Comparison of ENCODE assay signal across 15 cellular contexts in the genomic region with DNA sequence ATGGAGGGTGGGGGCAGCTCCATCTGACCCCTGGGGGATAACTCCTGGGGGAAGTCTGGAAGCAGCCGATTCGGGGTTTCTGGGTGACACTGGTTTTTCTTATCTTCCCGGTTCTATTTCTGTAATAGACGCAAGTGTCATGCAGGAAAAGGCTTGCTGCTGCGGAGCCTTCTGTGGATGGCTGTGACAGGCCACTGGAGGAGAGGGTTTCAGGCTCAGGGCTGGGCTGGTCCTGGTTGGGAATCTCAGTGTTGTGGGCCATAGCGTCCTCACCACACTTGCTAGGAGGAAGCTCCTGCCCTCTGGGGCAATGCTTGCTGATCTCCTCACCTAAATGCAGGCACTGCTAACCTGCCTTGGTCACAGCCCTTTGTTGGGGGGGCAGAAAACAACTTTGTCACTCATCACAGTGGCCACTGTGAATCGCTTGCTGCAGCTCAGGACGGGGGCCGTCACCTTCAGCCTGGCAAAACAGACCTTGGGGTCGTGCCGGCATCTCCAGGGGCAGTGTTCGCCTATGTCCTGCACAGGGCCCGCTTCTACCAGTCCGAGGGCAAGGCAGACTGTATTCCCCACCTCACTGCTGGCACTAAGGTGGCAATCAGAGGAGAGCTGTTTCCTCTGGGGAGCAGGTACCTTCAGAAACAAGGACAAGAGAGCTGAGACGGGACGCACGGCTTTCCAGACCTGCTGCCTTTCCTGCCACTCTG. TPM values are rescaled to one million over a fixed set of nuclear protein-coding genes. Genes with fewer than 3 reads are reported as not detected.
DNase-seq lines count a peak whose midpoint lies in the region; ATAC-seq and TF ChIP-seq lines count a peak whose summit lies in the region.
"Had no signal": no experiment of that assay in that cellular context is flagged by ENCODE, and none has a peak within 500 bp of the region (broad histone marks: within the 10 kb centered on the region; RNA-seq: fewer than 3 reads in every experiment).

No MANE protein-coding gene starts in this region.

- peak overlapping the region; percentile 53 for H3K4me2 ChIP-seq in osteoblast (ENCODE audit: insufficient read depth, low read length)

- peaks cover 53% of the 10 kb centered on the region for H3K4me1 Mint-ChIP-seq in activated CD8-positive, alpha-beta memory T cell treated with anti-CD3 and anti-CD28 coated beads, Interleukin-2, amount 10 ng/mL, durations not matched to agents 7 days and 5 days

- H3K27me3 Mint-ChIP-seq in activated CD8-positive, alpha-beta memory T cell treated with anti-CD3 and anti-CD28 coated beads, Interleukin-2, amount 10 ng/mL, durations not matched to agents 7 days and 5 days, result no peaks in the 10 kb centered on the region

- H3K27ac ChIP-seq in osteoblast (ENCODE audit: low read depth, low read length), result peak overlapping the region; percentile 58
- H3K27ac ChIP-seq: transverse colon had no signal

- peaks cover 29% of the 10 kb centered on the region for H3K4me1 ChIP-seq in osteoblast (ENCODE audit: insufficient read depth, low read length)

- TF ChIP-seq CTCF in osteoblast (IDR thresholded peaks at IDR 0.05; ENCODE audit: extremely low read depth, low read depth, low read length), result no peak

- CTCF ChIA-PET in activated CD8-positive, alpha-beta memory T cell treated with anti-CD3 and anti-CD28 coated beads, Interleukin-2, amount 10 ng/mL, durations not matched to agents 7 days and 5 days (lab: Charles Lee), result interaction anchor here (0.7 to 1.4 kb wide), 2 partner anchors 7 to 17 kb away, joined by 3 read pairs; no protein-coding TSS in a partner anchor

- H2AFZ ChIP-seq in osteoblast (ENCODE audit: low read length), result no peak overlapping the region

- no peak overlapping the region for H3K27ac Mint-ChIP-seq in activated CD8-positive, alpha-beta memory T cell treated with anti-CD3 and anti-CD28 coated beads, Interleukin-2, amount 10 ng/mL, durations not matched to agents 7 days and 5 days

- no peaks in the 10 kb centered on the region for H3K36me3 Mint-ChIP-seq in activated CD8-positive, alpha-beta memory T cell treated with anti-CD3 and anti-CD28 coated beads, Interleukin-2, amount 10 ng/mL, durations not matched to agents 7 days and 5 days

- H3K27me3 ChIP-seq in osteoblast (ENCODE audit: insufficient read depth, low read length), result no peaks in the 10 kb centered on the region
- H3K27me3 ChIP-seq: Peyer's patch, transverse colon had no signal

- no peaks in the 10 kb centered on the region for H3K9me3 Mint-ChIP-seq in activated CD8-positive, alpha-beta memory T cell treated with anti-CD3 and anti-CD28 coated beads, Interleukin-2, amount 10 ng/mL, durations not matched to agents 7 days and 5 days (ENCODE audit: low read depth)

- no peak overlapping the region for H3K4me3 Mint-ChIP-seq in activated CD8-positive, alpha-beta memory T cell treated with anti-CD3 and anti-CD28 coated beads, Interleukin-2, amount 10 ng/mL, durations not matched to agents 7 days and 5 days

- H3K9me3 ChIP-seq in osteoblast (ENCODE audit: low read depth, low read length), result no peaks in the 10 kb centered on the region
- H3K9me3 ChIP-seq: Peyer's patch, transverse colon had no signal

- no peaks in the 10 kb centered on the region for H3K79me2 ChIP-seq in osteoblast (ENCODE audit: insufficient read depth, low read length)

- H3K4me3 ChIP-seq in osteoblast (ENCODE audit: insufficient read depth, low read length), result no peak overlapping the region
- H3K4me3 ChIP-seq: Peyer's patch, transverse colon had no signal

- no peak for ATAC-seq in activated CD8-positive, alpha-beta memory T cell treated with anti-CD3 and anti-CD28 coated beads, Interleukin-2, amount 10 ng/mL, durations not matched to agents 7 days and 5 days
- no peak for ATAC-seq in GM19452 (IDR thresholded peaks at IDR 0.05; ENCODE audit: unreplicated experiment)

- peak; percentile 1 for DNase-seq in activated CD4-positive, alpha-beta T cell treated with anti-CD3 and anti-CD28 coated beads for 48 hours
- no peak for DNase-seq in activated CD4-positive, alpha-beta T cell treated with anti-CD3 and anti-CD28 coated beads for 4 hours
- DNase-seq in activated CD8-positive, alpha-beta memory T cell treated with anti-CD3 and anti-CD28 coated beads, Interleukin-2, amount 10 ng/mL, durations not matched to agents 7 days and 5 days, result peak; percentile 33
- DNase-seq in osteoblast (ENCODE audit: insufficient read length, low spot score, missing footprints), result peak; percentile 25
- DNase-seq in amniotic stem cell (lab: John Stamatoyannopoulos, UW), result no peak
- DNase-seq: COR-L47, dermis blood vessel endothelial cell, GOT3, mammary epithelial cell, NCI-H1694 treated with DMSO at 0.1 percent for 48 hours, NCI-H524, occipital lobe, transverse colon had no signal

- H4K20me1 ChIP-seq in osteoblast (ENCODE audit: insufficient read depth, low read length), result no peaks in the 10 kb centered on the region

- no peaks in the 10 kb centered on the region for H3K36me3 ChIP-seq in osteoblast (ENCODE audit: insufficient read depth, low read length)
- H3K36me3 ChIP-seq: Peyer's patch, transverse colon had no signal

RNA-seq across cellular contexts. Expression of a gene that starts 4.4 kb away (rescaled TPM):
- total RNA-seq in activated CD8-positive, alpha-beta memory T cell treated with anti-CD3 and anti-CD28 coated beads, Interleukin-2, amount 10 ng/mL, durations not matched to agents 7 days and 5 days, result not detected
- not detected in 2 replicates for total RNA-seq in osteoblast
- total RNA-seq: dermis blood vessel endothelial cell, mammary epithelial cell, Peyer's patch, transverse colon had no signal

RNA-seq across cellular contexts. Expression of a gene that starts 7.8 kb away (rescaled TPM):
- 10 to 100 TPM; 39.6 to 48.0 TPM for total RNA-seq in activated CD8-positive, alpha-beta memory T cell treated with anti-CD3 and anti-CD28 coated beads, Interleukin-2, amount 10 ng/mL, durations not matched to agents 7 days and 5 days
- 223 and 264 TPM in 2 replicates for total RNA-seq in osteoblast

RNA-seq across cellular contexts. Expression of a gene that starts 17.3 kb away (rescaled TPM):
- 10 to 100 TPM; 78.3 to 80.8 TPM for total RNA-seq in activated CD8-positive, alpha-beta memory T cell treated with anti-CD3 and anti-CD28 coated beads, Interleukin-2, amount 10 ng/mL, durations not matched to agents 7 days and 5 days
- 19.5 and 23.0 TPM in 2 replicates for total RNA-seq in osteoblast

RNA-seq across cellular contexts. Expression of a gene that starts 27.8 kb away (rescaled TPM):
- 100 to 1,000 TPM in 1 of 2 experiments, 10 to 100 TPM in 1; 80.4 to 104 TPM for total RNA-seq in activated CD8-positive, alpha-beta memory T cell treated with anti-CD3 and anti-CD28 coated beads, Interleukin-2, amount 10 ng/mL, durations not matched to agents 7 days and 5 days
- total RNA-seq in osteoblast, result 68.4 and 72.2 TPM in 2 replicates

RNA-seq across cellular contexts. Expression of a gene that starts 33.8 kb away (rescaled TPM):
- 10 to 100 TPM; 71.2 to 86.2 TPM for total RNA-seq in activated CD8-positive, alpha-beta memory T cell treated with anti-CD3 and anti-CD28 coated beads, Interleukin-2, amount 10 ng/mL, durations not matched to agents 7 days and 5 days
- 41.3 and 46.7 TPM in 2 replicates for total RNA-seq in osteoblast

Comparison
In these comparisons a context has a peak if more than half of its experiments do, and no peak if none do; other contexts are left out.
1. DNase-seq: peak in activated CD4-positive, alpha-beta T cell treated with anti-CD3 and anti-CD28 coated beads for 48 hours (single experiment), activated CD8-positive, alpha-beta memory T cell treated with anti-CD3 and anti-CD28 coated beads, Interleukin-2, amount 10 ng/mL, durations not matched to agents 7 days and 5 days (single experiment) and osteoblast (single experiment); none in activated CD4-positive, alpha-beta T cell treated with anti-CD3 and anti-CD28 coated beads for 4 hours (0 of 2) and amniotic stem cell (single experiment).